In the genomic region with DNA sequence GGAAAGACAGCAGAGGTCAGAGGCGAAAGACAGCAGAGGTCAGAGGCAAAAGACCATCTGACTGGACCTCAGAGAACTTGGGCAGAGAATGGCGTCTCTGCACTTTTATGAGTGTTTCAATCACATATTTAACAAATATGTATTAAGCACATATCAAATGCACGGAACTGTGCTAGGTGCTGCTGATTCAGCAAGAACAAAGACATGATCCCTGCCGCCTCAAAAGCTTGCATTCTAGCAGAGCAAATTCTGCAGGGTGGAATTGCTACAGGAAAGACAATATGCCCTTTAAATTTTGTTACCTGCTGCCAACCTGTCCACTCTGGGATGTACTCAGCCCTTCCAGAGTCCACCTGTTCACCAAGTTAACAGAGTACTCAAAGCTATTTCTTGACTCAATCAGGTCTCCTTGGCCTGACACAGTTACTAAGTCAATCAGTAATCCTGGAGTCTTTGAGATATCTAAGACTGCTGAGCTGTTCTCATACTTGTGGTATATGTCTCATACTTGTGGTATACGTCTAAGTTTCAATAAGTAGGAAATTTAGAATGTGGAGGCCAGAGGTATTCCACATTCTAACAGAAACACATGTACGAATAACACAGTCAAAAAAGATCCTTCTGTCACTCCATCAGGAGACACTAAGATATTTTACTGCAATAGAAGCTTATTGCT, we compare ENCODE assay signal across 16 cellular contexts.
A peak's percentile ranks its signal among the peaks of the same experiment; 100 is the strongest.
DNase-seq lines count a peak whose midpoint lies in the region; ATAC-seq and TF ChIP-seq lines count a peak whose summit lies in the region.
"Had no signal": no experiment of that assay in that cellular context is flagged by ENCODE, and none has a peak within 500 bp of the region (broad histone marks: within the 10 kb centered on the region; RNA-seq: fewer than 3 reads in every experiment).

No MANE protein-coding gene starts in this region.

- H2AK5ac ChIP-seq in IMR-90 (ENCODE audit: low read depth, low read length) (no peak overlapping the region), mesenchymal stem cell (ENCODE audit: low read length, severe bottlenecking) (no peak overlapping the region)

- H3K9ac ChIP-seq in IMR-90 (ENCODE audit: low read depth, low read length) (no peak overlapping the region), mesenchymal stem cell (ENCODE audit: low read length) (no peak overlapping the region)

- ATAC-seq in IMR-90 (ENCODE audit: low read depth) (peak; percentile 91), gastrocnemius medialis (no peak), natural killer cell (no peak)
- ATAC-seq: mucosa of descending colon had no signal

- H3K9me3 ChIP-seq in IMR-90 (ENCODE audit: control insufficient read depth, insufficient read depth, low read length) (no peaks in the 10 kb centered on the region), mesenchymal stem cell (ENCODE audit: control insufficient read depth, low read length) (no peaks in the 10 kb centered on the region), gastrocnemius medialis (no peaks in the 10 kb centered on the region), adrenal gland (replicated peaks in 1 of 3) (no peaks in the 10 kb centered on the region)
- H3K9me3 ChIP-seq: mucosa of descending colon had no signal

- H3K36me3 ChIP-seq in IMR-90 (ENCODE audit: control insufficient read depth, insufficient read depth, low read length) (peaks cover 4% of the 10 kb centered on the region), brain microvascular endothelial cell (replicated peaks) (no peaks in the 10 kb centered on the region), mesenchymal stem cell (ENCODE audit: control insufficient read depth in 1 of 2, insufficient read depth in 2 of 2, low read depth in 1 of 2, low read length in 2 of 2) (peaks cover 3 to 6% of the 10 kb centered on the region in 2 experiments), gastrocnemius medialis (no peaks in the 10 kb centered on the region), adrenal gland (replicated peaks in 1 of 2) (no peaks in the 10 kb centered on the region)

- dilution Hi-C loops in IMR-90 (cut with HindIII; ENCODE audit: low sequenced_read_pairs, unreplicated experiment): no loop called here

- H2BK120ac ChIP-seq in IMR-90 (ENCODE audit: low read depth, low read length) (no peak overlapping the region), mesenchymal stem cell (ENCODE audit: low read depth, low read length) (no peak overlapping the region)

- no TSS peak for BruUV-seq in IMR-90 (replicated peaks; lab: Mats Ljungman, UMichigan)

- no peaks in the 10 kb centered on the region for H3K27me3 Mint-ChIP-seq in natural killer cell (ENCODE audit: low read depth in 2 of 2)

- peaks cover 25 to 52% of the 10 kb centered on the region in 2 experiments; a peak in 3 of 4 replicates for H3K79me1 ChIP-seq in IMR-90 (ENCODE audit: low read depth in 1 of 2, low read length in 2 of 2)
- peaks cover 22% of the 10 kb centered on the region for H3K79me1 ChIP-seq in mesenchymal stem cell (replicated peaks; ENCODE audit: low read length, poor library complexity, severe bottlenecking)

- WGBS in IMR-90 (ENCODE audit: extremely low coverage in 2 of 2, insufficient read length in 1 of 2), 2 experiments: 100% methylated on average over 1 of the region's 6 CpGs; no CpG with 5 or more reads in 1 of the 2 experiments
- WGBS in mesenchymal stem cell: 99% methylated on average over 4 of the region's 6 CpGs
- 94 to 97% (median 94%) methylated on average over 6 of the region's 6 CpGs for WGBS in adrenal gland, 4 donors

- CTCF ChIA-PET in IMR-90 (lab: Yijun Ruan, JAX): no interaction called here

- no peak overlapping the region for H3K4me2 ChIP-seq in IMR-90 (ENCODE audit: low read depth, low read length)
- H3K4me2 ChIP-seq in mesenchymal stem cell (ENCODE audit: low read length, poor library complexity, severe bottlenecking): no peak overlapping the region

- H2BK12ac ChIP-seq in mesenchymal stem cell (ENCODE audit: low read length in 2 of 2): no peak overlapping the region

- TF ChIP-seq CTCF in IMR-90 (conservative IDR thresholded peaks at IDR 0.05; ENCODE audit: low read depth, low read length): no peak
- no peak for TF ChIP-seq CTCF in brain microvascular endothelial cell (IDR thresholded peaks at IDR 0.05; ENCODE audit: low read depth, low read length, missing control alignments)
- TF ChIP-seq CTCF in gastrocnemius medialis (IDR thresholded peaks at IDR 0.05 in 4 of 5, conservative IDR thresholded peaks at IDR 0.05 in 1 of 5): no peak
- no peak for TF ChIP-seq CTCF in adrenal gland (IDR thresholded peaks at IDR 0.05)
- no peak for TF ChIP-seq CTCF in natural killer cell (IDR thresholded peaks at IDR 0.05)

- H3K4me1 Mint-ChIP-seq in natural killer cell: peaks cover 0 to 10% of the 10 kb centered on the region in 2 donors

- H2BK5ac ChIP-seq in IMR-90 (ENCODE audit: low read depth, low read length, poor library complexity, severe bottlenecking) (no peak overlapping the region), mesenchymal stem cell (ENCODE audit: low read depth, low read length, poor library complexity, severe bottlenecking) (no peak overlapping the region)

- H3K4me3 ChIP-seq in IMR-90 (ENCODE audit: insufficient read depth, low read depth, low read length) (no peak overlapping the region), brain microvascular endothelial cell (ENCODE audit: low read depth, low read length) (no peak overlapping the region), mesenchymal stem cell (ENCODE audit: insufficient read depth in 1 of 2, low read depth in 1 of 2, low read length in 2 of 2) (no peak overlapping the region), gastrocnemius medialis (no peak overlapping the region), adrenal gland (no peak overlapping the region)
- H3K4me3 ChIP-seq: mucosa of descending colon had no signal

- H3K27me3 ChIP-seq in IMR-90 (ENCODE audit: control insufficient read depth, insufficient read depth, low read length) (no peaks in the 10 kb centered on the region), brain microvascular endothelial cell (replicated peaks) (no peaks in the 10 kb centered on the region), mesenchymal stem cell (ENCODE audit: control insufficient read depth in 1 of 2, insufficient read depth in 1 of 2, low read length in 2 of 2) (no peaks in the 10 kb centered on the region), gastrocnemius medialis (no peaks in the 10 kb centered on the region), adrenal gland (no peaks in the 10 kb centered on the region)

- TF ChIP-seq POLR2A in IMR-90 (IDR thresholded peaks at IDR 0.05; ENCODE audit: low read depth, low read length) (no peak), gastrocnemius medialis (IDR thresholded peaks at IDR 0.05) (no peak), adrenal gland (IDR thresholded peaks at IDR 0.05) (no peak)

- H3K56ac ChIP-seq in IMR-90 (ENCODE audit: extremely low read depth, insufficient read depth, low read length): no peak overlapping the region

- H3K14ac ChIP-seq in IMR-90 (replicated peaks; ENCODE audit: low read depth, low read length): no peak overlapping the region
- no peak overlapping the region for H3K14ac ChIP-seq in mesenchymal stem cell (ENCODE audit: low read length in 2 of 2)

- no peak overlapping the region for H3K18ac ChIP-seq in IMR-90 (ENCODE audit: low read depth, low read length)
- H3K18ac ChIP-seq in mesenchymal stem cell (ENCODE audit: low read depth in 1 of 2, low read length in 2 of 2): peak overlapping the region in 1 of 2 experiments; percentile 6

- H3K4me1 ChIP-seq in IMR-90 (ENCODE audit: control insufficient read depth, insufficient read depth, low read length): peaks cover 11% of the 10 kb centered on the region
- H3K4me1 ChIP-seq in mesenchymal stem cell (ENCODE audit: control insufficient read depth, insufficient read depth, low read depth, low read length): peaks cover 16% of the 10 kb centered on the region
- peaks cover 0 to 5% of the 10 kb centered on the region in 2 donors for H3K4me1 ChIP-seq in gastrocnemius medialis
- peaks cover 0 to 5% of the 10 kb centered on the region in 2 donors for H3K4me1 ChIP-seq in adrenal gland (replicated peaks in 1 of 2)

- no peak overlapping the region for H2BK20ac ChIP-seq in IMR-90 (ENCODE audit: low read depth, low read length)

- no peak overlapping the region for H4K8ac ChIP-seq in IMR-90 (ENCODE audit: low read depth in 2 of 2, low read length in 2 of 2)
- no peak overlapping the region for H4K8ac ChIP-seq in mesenchymal stem cell (ENCODE audit: low read length)

- H2BK15ac ChIP-seq in IMR-90 (ENCODE audit: low read depth, low read length) (no peak overlapping the region), mesenchymal stem cell (ENCODE audit: low read depth, poor library complexity, severe bottlenecking) (no peak overlapping the region)

- no peak overlapping the region for H3K4me3 Mint-ChIP-seq in natural killer cell

- DNase-seq in EL: peak; percentile 79
- DNase-seq in IMR-90: peak; percentile 87
- peak; percentile 66 for DNase-seq in brain microvascular endothelial cell
- DNase-seq in mesenchymal stem cell: peak; percentile 70
- no peak for DNase-seq in gastrocnemius medialis
- no peak for DNase-seq in hippocampal formation (lab: John Stamatoyannopoulos, UW)
- no peak for DNase-seq in adrenal gland
- DNase-seq in natural killer cell: no peak
- DNase-seq: aorta, GOT3, Karpas-422, mucosa of descending colon, NCI-H510A treated with DMSO at 0.1 percent for 48 hours, substantia nigra, T1000 had no signal

- H2AFZ ChIP-seq in IMR-90 (replicated peaks; ENCODE audit: low read length, poor library complexity) (no peak overlapping the region), mesenchymal stem cell (ENCODE audit: low read depth, low read length) (no peak overlapping the region)

- no peak overlapping the region for H3K27ac ChIP-seq in IMR-90 (ENCODE audit: insufficient read depth, low read length)
- H3K27ac ChIP-seq in brain microvascular endothelial cell: no peak overlapping the region
- peak overlapping the region; percentile 66 for H3K27ac ChIP-seq in mesenchymal stem cell (ENCODE audit: low read length, poor library complexity, severe bottlenecking)
- H3K27ac ChIP-seq in gastrocnemius medialis: no peak overlapping the region
- no peak overlapping the region for H3K27ac ChIP-seq in adrenal gland
- H3K27ac ChIP-seq: RWPE1 had no signal

- in situ Hi-C loops in IMR-90 (cut with MboI; ENCODE audit: low sequenced_read_pairs): no loop called here
- in situ Hi-C loops in brain microvascular endothelial cell (cut with HindIII; ENCODE audit: low pct_ligation_motif_present, low sequenced_read_pairs): no loop called here
- in situ Hi-C loops in gastrocnemius medialis (cut with MboI; ENCODE audit: low sequenced_read_pairs in 4 of 4): no loop called here

- H4K5ac ChIP-seq in IMR-90 (ENCODE audit: low read depth, low read length): no peak overlapping the region

- intact Hi-C loops in IMR-90 (cut with micrococcal nuclease) (no loop called here), gastrocnemius medialis (cut with DNase I; ENCODE audit: low total_unique reads) (no loop called here), adrenal gland (cut with DNase I) (no loop called here), natural killer cell (cut with micrococcal nuclease) (no loop called here)

- no peaks in the 10 kb centered on the region for H3K9me3 Mint-ChIP-seq in natural killer cell

- no peaks in the 10 kb centered on the region for H3K36me3 Mint-ChIP-seq in natural killer cell

- no peak for TF ChIP-seq RAD21 in IMR-90 (IDR thresholded peaks at IDR 0.05; ENCODE audit: low read length)

- H2AK9ac ChIP-seq in IMR-90 (replicated peaks; ENCODE audit: low read depth, low read length, poor library complexity): no peak overlapping the region

- H4K20me1 ChIP-seq in IMR-90 (ENCODE audit: insufficient read depth, low read length): peaks cover 24% of the 10 kb centered on the region; the same call in 1 of the 2 replicates

- POLR2A ChIA-PET in IMR-90 (lab: Charles Lee; ENCODE audit: unreplicated experiment): no interaction called here

- H3K4ac ChIP-seq in IMR-90 (ENCODE audit: low read depth, low read length): no peak overlapping the region
- no peak overlapping the region for H3K4ac ChIP-seq in mesenchymal stem cell (ENCODE audit: low read depth in 1 of 2, low read length in 2 of 2)

- H3K9me1 ChIP-seq in IMR-90 (ENCODE audit: insufficient read depth, low read length): peaks cover 15% of the 10 kb centered on the region

- H4K91ac ChIP-seq in IMR-90 (ENCODE audit: insufficient read depth, low read depth, low read length) (no peak overlapping the region), mesenchymal stem cell (ENCODE audit: low read length) (no peak overlapping the region)

- H3K23ac ChIP-seq in IMR-90 (ENCODE audit: low read depth, low read length) (no peak overlapping the region), mesenchymal stem cell (ENCODE audit: low read length in 2 of 2) (no peak overlapping the region)

- H3K27ac Mint-ChIP-seq in natural killer cell: no peak overlapping the region

Comparison
In these comparisons a context has a peak if more than half of its experiments do, and no peak if none do; other contexts are left out.
1. DNase-seq: peak in EL (single experiment), IMR-90 (single experiment), brain microvascular endothelial cell (single experiment) and mesenchymal stem cell (single experiment); none in gastrocnemius medialis (0 of 2), hippocampal formation (0 of 2), adrenal gland (0 of 7) and natural killer cell (single experiment).